In the genomic region with DNA sequence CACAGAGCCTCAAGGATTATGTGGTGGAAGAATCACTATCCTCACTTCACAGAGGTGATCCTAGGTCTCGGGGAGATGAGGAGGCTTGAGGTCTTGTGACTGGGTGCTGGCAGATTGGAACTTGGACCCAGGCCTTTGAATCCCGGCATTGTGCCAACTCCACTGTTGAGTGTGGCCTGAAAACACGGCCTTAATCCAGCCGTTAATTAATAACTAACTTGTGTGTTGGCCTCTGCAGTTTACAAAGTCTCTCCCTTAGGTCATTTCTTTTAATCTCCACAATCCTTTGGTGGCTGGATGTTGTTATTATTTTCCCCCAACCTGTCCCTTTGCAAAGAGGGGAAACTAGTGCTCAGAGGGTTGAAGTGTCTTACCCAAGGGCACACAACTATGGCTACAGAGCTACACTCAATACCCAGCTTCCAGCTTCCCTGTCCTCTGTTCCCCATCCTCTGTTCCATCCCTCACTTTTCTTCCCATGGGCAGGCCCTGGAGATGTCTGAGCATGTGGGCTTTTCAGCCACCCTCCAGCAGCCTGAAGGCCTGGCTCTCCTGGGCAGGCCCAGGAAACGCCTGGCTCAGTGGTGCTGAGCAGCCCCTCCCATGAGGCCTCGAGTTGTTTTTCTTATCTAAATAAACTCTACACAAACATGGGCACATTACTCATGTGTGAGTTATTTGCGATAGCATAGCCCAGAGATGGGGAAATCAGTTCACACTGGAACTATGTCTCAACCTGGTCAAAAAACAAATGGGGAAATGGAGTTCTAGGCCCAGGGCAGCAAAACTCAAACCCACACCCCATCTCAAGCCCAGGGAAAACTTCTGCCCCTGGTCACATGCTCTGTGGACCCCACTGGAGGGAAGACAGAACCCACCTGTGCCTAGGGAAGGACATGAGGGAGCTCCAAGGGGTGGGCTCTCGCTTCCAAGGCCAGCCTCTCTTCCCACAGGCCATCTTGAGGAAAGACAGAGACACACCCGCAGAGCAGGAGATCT, we compare ENCODE assay signal across 9 cellular contexts. TPM values are rescaled to one million over a fixed set of nuclear protein-coding genes. Genes with fewer than 3 reads are reported as not detected.
DNase-seq lines count a peak whose midpoint lies in the region; FAIRE-seq and TF ChIP-seq lines count a peak whose summit lies in the region.
"Had no signal": no experiment of that assay in that cellular context is flagged by ENCODE, and none has a peak within 500 bp of the region (broad histone marks: within the 10 kb centered on the region; RNA-seq: fewer than 3 reads in every experiment).

No MANE protein-coding gene starts in this region.

- no peaks in the 10 kb centered on the region for H3K9me3 Mint-ChIP-seq in astrocyte (ENCODE audit: unreplicated experiment)
- H3K9me3 Mint-ChIP-seq in activated CD4-positive, alpha-beta T cell treated with anti-CD3 and anti-CD28 coated beads, Interleukin-2, amount 10 ng/mL, durations not matched to agents 7 days and 5 days = peaks cover 3% of the 10 kb centered on the region
- H3K9me3 Mint-ChIP-seq: activated naive CD8-positive, alpha-beta T cell treated with anti-CD3 and anti-CD28 coated beads, Interleukin-2, amount 10 ng/mL, durations not matched to agents 7 days and 5 days had no signal

- H3K27ac Mint-ChIP-seq in astrocyte (ENCODE audit: unreplicated experiment) = peak overlapping the region; percentile 100
- H3K27ac Mint-ChIP-seq in activated CD4-positive, alpha-beta T cell treated with anti-CD3 and anti-CD28 coated beads, Interleukin-2, amount 10 ng/mL, durations not matched to agents 7 days and 5 days = no peak overlapping the region
- H3K27ac Mint-ChIP-seq: activated naive CD8-positive, alpha-beta T cell treated with anti-CD3 and anti-CD28 coated beads, Interleukin-2, amount 10 ng/mL, durations not matched to agents 7 days and 5 days had no signal

- TF ChIP-seq CTCF in astrocyte (IDR thresholded peaks at IDR 0.05; ENCODE audit: insufficient read depth, low read depth, low read length) (no peak), kidney epithelial cell (IDR thresholded peaks at IDR 0.05; ENCODE audit: insufficient read depth, low read length, poor library complexity, severe bottlenecking) (no peak), GM13976 (IDR thresholded peaks at IDR 0.05; ENCODE audit: borderline replicate concordance, control extremely low read depth, extremely low read depth, insufficient read depth, missing control alignments) (no peak)

- H3K27ac ChIP-seq in astrocyte (ENCODE audit: low read depth, low read length) (peak overlapping the region; percentile 97), thymus (ENCODE audit: low read depth) (peak overlapping the region; percentile 46)

- H2AFZ ChIP-seq in astrocyte (ENCODE audit: low read depth, low read length) = peak overlapping the region; percentile 14

- H3K4me3 ChIP-seq in astrocyte (ENCODE audit: insufficient read depth, low read depth, low read length) (peak overlapping the region; percentile 12), kidney epithelial cell (ENCODE audit: low read depth, low read length) (no peak overlapping the region), thymus (ENCODE audit: low read length) (no peak overlapping the region)

- H3K27me3 Mint-ChIP-seq in astrocyte (ENCODE audit: low read depth, unreplicated experiment) = peaks cover 3% of the 10 kb centered on the region
- H3K27me3 Mint-ChIP-seq in activated CD4-positive, alpha-beta T cell treated with anti-CD3 and anti-CD28 coated beads, Interleukin-2, amount 10 ng/mL, durations not matched to agents 7 days and 5 days = no peaks in the 10 kb centered on the region

- FAIRE-seq in astrocyte (lab: Jason Lieb, UNC) = peak; percentile 37

- DNase-seq in HT1080 (ENCODE audit: low read depth) = peak; percentile 76
- peak; percentile 87 for DNase-seq in astrocyte (ENCODE audit: low read depth)
- peak; percentile 88 for DNase-seq in kidney epithelial cell (ENCODE audit: low read depth)
- DNase-seq in GM13976 (ENCODE audit: low spot score) = no peak
- no peak for DNase-seq in activated CD4-positive, alpha-beta T cell treated with anti-CD3 and anti-CD28 coated beads, Interleukin-2, amount 10 ng/mL, durations not matched to agents 7 days and 5 days
- no peak for DNase-seq in stimulated activated CD4-positive, alpha-beta T cell treated with anti-CD3 and anti-CD28 coated beads, Interleukin-2, amount 100 ng/mL, for 48 hours
- DNase-seq in activated naive CD4-positive, alpha-beta T cell treated with Interleukin-2 at 50 U/mL for 16 hours = no peak
- DNase-seq: activated naive CD8-positive, alpha-beta T cell treated with anti-CD3 and anti-CD28 coated beads, Interleukin-2, amount 10 ng/mL, durations not matched to agents 7 days and 5 days had no signal

- H3K4me1 Mint-ChIP-seq in astrocyte (ENCODE audit: low read depth, unreplicated experiment) = peaks cover 46% of the 10 kb centered on the region
- H3K4me1 Mint-ChIP-seq in activated CD4-positive, alpha-beta T cell treated with anti-CD3 and anti-CD28 coated beads, Interleukin-2, amount 10 ng/mL, durations not matched to agents 7 days and 5 days = peaks cover 40% of the 10 kb centered on the region

- H3K4me1 ChIP-seq in astrocyte (ENCODE audit: insufficient read depth, low read length) (peaks cover 46% of the 10 kb centered on the region), thymus (ENCODE audit: control insufficient read depth, insufficient read depth, low read length) (peaks cover 15% of the 10 kb centered on the region)

- CTCF ChIA-PET in activated CD4-positive, alpha-beta T cell treated with anti-CD3 and anti-CD28 coated beads, Interleukin-2, amount 10 ng/mL, durations not matched to agents 7 days and 5 days (lab: Charles Lee) = interaction anchor here (1.2 kb wide), 1 partner anchor 15 kb away, joined by 4 read pairs; no protein-coding TSS in a partner anchor

- H3K36me3 Mint-ChIP-seq in astrocyte (ENCODE audit: low read depth, unreplicated experiment) = no peaks in the 10 kb centered on the region
- peaks cover 2% of the 10 kb centered on the region for H3K36me3 Mint-ChIP-seq in activated CD4-positive, alpha-beta T cell treated with anti-CD3 and anti-CD28 coated beads, Interleukin-2, amount 10 ng/mL, durations not matched to agents 7 days and 5 days (ENCODE audit: low read depth)
- H3K36me3 Mint-ChIP-seq: activated naive CD8-positive, alpha-beta T cell treated with anti-CD3 and anti-CD28 coated beads, Interleukin-2, amount 10 ng/mL, durations not matched to agents 7 days and 5 days had no signal

- H3K27me3 ChIP-seq in astrocyte (ENCODE audit: insufficient read depth, low read length) = no peaks in the 10 kb centered on the region
- H3K27me3 ChIP-seq in kidney epithelial cell (ENCODE audit: control insufficient read depth, insufficient read depth, low read length) = no peaks in the 10 kb centered on the region
- no peaks in the 10 kb centered on the region for H3K27me3 ChIP-seq in thymus (ENCODE audit: control insufficient read depth, insufficient read depth)

- no peaks in the 10 kb centered on the region for H3K79me2 ChIP-seq in astrocyte (ENCODE audit: insufficient read depth, low read length)

- 91% methylated on average over 9 of the region's 9 CpGs for WGBS in thymus

- H4K20me1 ChIP-seq in astrocyte (ENCODE audit: insufficient read depth, low read length) = no peaks in the 10 kb centered on the region

- H3K4me2 ChIP-seq in astrocyte (ENCODE audit: low read length) = peak overlapping the region; percentile 68

- H3K9ac ChIP-seq in astrocyte (ENCODE audit: low read length) = peak overlapping the region; percentile 82

- POLR2A ChIA-PET in activated CD4-positive, alpha-beta T cell treated with anti-CD3 and anti-CD28 coated beads, Interleukin-2, amount 10 ng/mL, durations not matched to agents 7 days and 5 days (lab: Charles Lee) = no interaction called here

- H3K36me3 ChIP-seq in astrocyte (ENCODE audit: insufficient read depth, low read length) = no peaks in the 10 kb centered on the region
- H3K36me3 ChIP-seq in kidney epithelial cell (ENCODE audit: control insufficient read depth, insufficient read depth, low read length) = no peaks in the 10 kb centered on the region
- H3K36me3 ChIP-seq in thymus (ENCODE audit: control insufficient read depth, insufficient read depth) = no peaks in the 10 kb centered on the region

- H3K9me3 ChIP-seq in astrocyte (ENCODE audit: insufficient read depth, low read depth, low read length) = no peaks in the 10 kb centered on the region
- H3K9me3 ChIP-seq in thymus (ENCODE audit: control insufficient read depth) = no peaks in the 10 kb centered on the region

- H3K4me3 Mint-ChIP-seq in astrocyte (ENCODE audit: unreplicated experiment) = peak overlapping the region; percentile 22
- H3K4me3 Mint-ChIP-seq in activated CD4-positive, alpha-beta T cell treated with anti-CD3 and anti-CD28 coated beads, Interleukin-2, amount 10 ng/mL, durations not matched to agents 7 days and 5 days = no peak overlapping the region
- H3K4me3 Mint-ChIP-seq: activated naive CD8-positive, alpha-beta T cell treated with anti-CD3 and anti-CD28 coated beads, Interleukin-2, amount 10 ng/mL, durations not matched to agents 7 days and 5 days had no signal

- in situ Hi-C loops in GM13976 (cut with MboI; ENCODE audit: low sequenced_read_pairs, unreplicated experiment) = no loop called here

RNA-seq across cellular contexts. Expression of a gene that starts 16.8 kb away (rescaled TPM):
- total RNA-seq in HT1080 (2014; rRNA removed; shearing (Covaris generic)) = 20.9 and 39.2 TPM in 2 replicates
- polyA plus RNA-seq in HT1080 (2015; cell fraction: cytosol; rRNA removed) = 99.4 and 115 TPM in 2 replicates
- polyA plus RNA-seq in HT1080 (2015; cell fraction: nucleus; rRNA removed) = 204 and 241 TPM in 2 replicates
- total RNA-seq in astrocyte (65.6 and 78.0 TPM in 2 replicates), kidney epithelial cell (31.0 and 34.8 TPM in 2 replicates)
- polyA plus RNA-seq in thymus = 21.6 TPM
- total RNA-seq in activated CD4-positive, alpha-beta T cell treated with anti-CD3 and anti-CD28 coated beads, Interleukin-2, amount 10 ng/mL, durations not matched to agents 7 days and 5 days = 10 to 100 TPM; 81.6 to 83.9 TPM

Comparison
In these comparisons a context has a peak if more than half of its experiments do, and no peak if none do; other contexts are left out.
1. DNase-seq: peak in HT1080 (single experiment), astrocyte (single experiment) and kidney epithelial cell (single experiment); none in GM13976 (single experiment), activated CD4-positive, alpha-beta T cell treated with anti-CD3 and anti-CD28 coated beads, Interleukin-2, amount 10 ng/mL, durations not matched to agents 7 days and 5 days (single experiment), stimulated activated CD4-positive, alpha-beta T cell treated with anti-CD3 and anti-CD28 coated beads, Interleukin-2, amount 100 ng/mL, for 48 hours (0 of 2) and activated naive CD4-positive, alpha-beta T cell treated with Interleukin-2 at 50 U/mL for 16 hours (single experiment).